ENCODE assay signal across 8 cellular contexts in the genomic region with DNA sequence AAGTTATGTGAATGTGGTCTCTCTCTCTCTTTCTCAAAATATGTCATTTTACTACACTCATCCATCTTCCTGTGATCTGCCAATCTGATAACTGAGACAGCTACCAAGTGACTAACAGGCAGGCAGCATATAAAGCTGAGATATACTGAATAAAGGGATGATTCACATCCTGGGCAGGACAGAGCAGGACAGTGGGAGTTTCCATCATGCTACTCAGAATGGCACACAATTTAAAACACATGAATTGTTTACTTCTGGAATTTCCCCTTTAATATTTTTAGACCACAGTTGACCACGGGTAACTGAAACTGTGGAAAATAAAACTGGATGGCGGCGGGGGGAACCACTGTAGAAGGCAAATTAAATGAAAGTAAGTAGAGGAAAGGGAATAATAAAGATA. TPM values are rescaled to one million over a fixed set of nuclear protein-coding genes. Genes with fewer than 3 reads are reported as not detected.
DNase-seq lines count a peak whose midpoint lies in the region; ATAC-seq and TF ChIP-seq lines count a peak whose summit lies in the region.

No MANE protein-coding gene starts in this region.

- no peaks in the 10 kb centered on the region for H3K9me3 ChIP-seq in stomach

- H3K4me3 ChIP-seq in GM06990 (replicated peaks; ENCODE audit: low read depth, low read length) (no peak overlapping the region), epithelial cell of esophagus (ENCODE audit: low read length) (no peak overlapping the region), stomach (no peak overlapping the region)

- WGBS in stomach, 5 donors: 54 to 72% (median 61%) methylated on average over 3 of the region's 3 CpGs

- no peak for TF ChIP-seq EP300 in stomach (IDR thresholded peaks at IDR 0.05)

- peak; percentile 62 for ATAC-seq in GM21723 (IDR thresholded peaks at IDR 0.05; ENCODE audit: unreplicated experiment)

- DNase-seq in GM06990 (ENCODE audit: extremely low read depth, insufficient read length) (peak; percentile 33), KBM-7 (peak; percentile 59), epithelial cell of esophagus (ENCODE audit: low read depth) (peak; percentile 93), NCI-H2227 treated with DMSO at 0.1 percent for 48 hours (lab: John Stamatoyannopoulos, UW) (no peak), stomach (no peak), putamen (ENCODE audit: low spot score) (no peak)
- no peak for DNase-seq in activated effector memory CD4-positive, alpha-beta T cell treated with Interleukin-2 at 50 U/mL for 16 hours

- no peaks in the 10 kb centered on the region for H3K27me3 ChIP-seq in GM06990 (replicated peaks; ENCODE audit: control insufficient read depth, insufficient read depth, low read length)
- H3K27me3 ChIP-seq in stomach: no peaks in the 10 kb centered on the region

- no peaks in the 10 kb centered on the region for H3K4me1 ChIP-seq in stomach

- no peaks in the 10 kb centered on the region for H3K36me3 ChIP-seq in GM06990 (ENCODE audit: control insufficient read depth, insufficient read depth, low read length)
- no peaks in the 10 kb centered on the region for H3K36me3 ChIP-seq in stomach

- TF ChIP-seq POLR2A in stomach (IDR thresholded peaks at IDR 0.05): no peak

- TF ChIP-seq CTCF in GM06990 (IDR thresholded peaks at IDR 0.05; ENCODE audit: insufficient read depth, low read length, poor library complexity, severe bottlenecking) (no peak), epithelial cell of esophagus (IDR thresholded peaks at IDR 0.05; ENCODE audit: insufficient read depth, low read depth, low read length, missing control alignments) (no peak), stomach (IDR thresholded peaks at IDR 0.05) (no peak)

- in situ Hi-C loops in KBM-7 (cut with MboI; ENCODE audit: low pct_unique_long_range_greater_than_20kb, low sequenced_read_pairs): no loop called here

- no peak overlapping the region for H3K27ac ChIP-seq in stomach

- intact Hi-C loops in stomach (cut with DNase I; ENCODE audit: low total_unique reads): no loop called here

RNA-seq across cellular contexts. Expression of gene DCTD, which starts 58.6 kb away (rescaled TPM):
- 10 to 100 TPM in 4 of 5 donors, 1 to 10 TPM in 1; 3.5 to 90.6 (median 81.7) TPM for total RNA-seq in stomach
- polyA plus RNA-seq in stomach: 10 to 100 TPM; 50.7 to 62.6 (median 57.1) TPM

Comparison
In these comparisons a context has a peak if more than half of its experiments do, and no peak if none do; other contexts are left out.
1. DNase-seq: peak in GM06990 (single experiment), KBM-7 (single experiment) and epithelial cell of esophagus (single experiment); none in NCI-H2227 treated with DMSO at 0.1 percent for 48 hours (single experiment), stomach (single experiment), putamen (single experiment) and activated effector memory CD4-positive, alpha-beta T cell treated with Interleukin-2 at 50 U/mL for 16 hours (single experiment).